ENCODE assay signal across 1 cellular context in genomic region chr16:89602273-89602951, GRCh38.
TF ChIP-seq lines count a peak whose summit lies in the region.

No MANE protein-coding gene starts in this region.

TF ChIP-seq in HEK293, 187 proteins besides CTCF, POLR2A, EP300 and RAD21 (continued from another document and continues in another):
- TF ChIP-seq ZNF692 (tag by site-specific recombination; IDR thresholded peaks at IDR 0.05) = 0 out of 2 replicates have a peak, but pooled peaks have one; percentile 21
- TF ChIP-seq ZNF747 (tag by site-specific recombination; IDR thresholded peaks at IDR 0.05) = no peak
- TF ChIP-seq ZNF292 (tag by site-specific recombination; IDR thresholded peaks at IDR 0.05; ENCODE audit: borderline replicate concordance, low read depth) = no peak
- TF ChIP-seq ZNF548 (tag by site-specific recombination; IDR thresholded peaks at IDR 0.05) = no peak
- TF ChIP-seq ZNF274 (IDR thresholded peaks at IDR 0.05; ENCODE audit: low read length) = no peak
- TF ChIP-seq ZNF274 (tag by site-specific recombination; IDR thresholded peaks at IDR 0.05; ENCODE audit: borderline replicate concordance) = no peak
- no peak for TF ChIP-seq ZNF239 (tag by site-specific recombination; IDR thresholded peaks at IDR 0.05)
- TF ChIP-seq ZNF48 (tag by site-specific recombination; IDR thresholded peaks at IDR 0.05) = no peak
- TF ChIP-seq GLI2 (tag by site-specific recombination; IDR thresholded peaks at IDR 0.05; ENCODE audit: borderline replicate concordance, low read depth) = no peak
- TF ChIP-seq ZNF157 (tag by site-specific recombination; IDR thresholded peaks at IDR 0.05) = no peak
- TF ChIP-seq HOXC10 (CRISPR knock-in tag; IDR thresholded peaks at IDR 0.05) = no peak
- TF ChIP-seq PRDM10 (tag by site-specific recombination; IDR thresholded peaks at IDR 0.05) = no peak
- TF ChIP-seq ZNF394 (tag by site-specific recombination; IDR thresholded peaks at IDR 0.05; ENCODE audit: borderline replicate concordance) = no peak; the same call in 1 of the 2 replicates
- no peak for TF ChIP-seq ZBTB44 (tag by site-specific recombination; IDR thresholded peaks at IDR 0.05)
- no peak for TF ChIP-seq ZNF701 (tag by site-specific recombination; IDR thresholded peaks at IDR 0.05)
- TF ChIP-seq ZNF391 (tag by site-specific recombination; IDR thresholded peaks at IDR 0.05; ENCODE audit: borderline replicate concordance, low read depth) = no peak
- TF ChIP-seq ZNF670 (tag by site-specific recombination; IDR thresholded peaks at IDR 0.05; ENCODE audit: low read depth) = no peak
- TF ChIP-seq ZBTB26 (tag by site-specific recombination; optimal IDR thresholded peaks at IDR 0.05) = no peak
- no peak for TF ChIP-seq HOXD13 (CRISPR knock-in tag; IDR thresholded peaks at IDR 0.05; ENCODE audit: borderline replicate concordance)
- TF ChIP-seq KLF1 (tag by site-specific recombination; IDR thresholded peaks at IDR 0.05) = no peak
- TF ChIP-seq ZNF571 (tag by site-specific recombination; IDR thresholded peaks at IDR 0.05) = no peak
- TF ChIP-seq ZNF404 (tag by site-specific recombination; IDR thresholded peaks at IDR 0.05) = no peak
- TF ChIP-seq ZFP3 (tag by site-specific recombination; IDR thresholded peaks at IDR 0.05; ENCODE audit: low read depth) = no peak
- TF ChIP-seq SETDB1 (IDR thresholded peaks at IDR 0.05; ENCODE audit: insufficient read length, low read length) = no peak
- TF ChIP-seq ZNF776 (tag by site-specific recombination; IDR thresholded peaks at IDR 0.05; ENCODE audit: borderline replicate concordance) = no peak
- TF ChIP-seq ZNF175 (tag by site-specific recombination; IDR thresholded peaks at IDR 0.05) = no peak
- TF ChIP-seq ZNF560 (tag by site-specific recombination; IDR thresholded peaks at IDR 0.05; ENCODE audit: borderline replicate concordance) = no peak
- TF ChIP-seq OSR2 (tag by site-specific recombination; IDR thresholded peaks at IDR 0.05) = 0 out of 2 replicates have a peak, but pooled peaks have one; percentile 27
- no peak for TF ChIP-seq KLF7 (tag by site-specific recombination; IDR thresholded peaks at IDR 0.05; ENCODE audit: borderline replicate concordance)
- TF ChIP-seq ZNF138 (tag by site-specific recombination; IDR thresholded peaks at IDR 0.05; ENCODE audit: borderline replicate concordance) = no peak
- no peak for TF ChIP-seq ZSCAN23 (tag by site-specific recombination; IDR thresholded peaks at IDR 0.05)
- TF ChIP-seq IKZF3 (tag by site-specific recombination; IDR thresholded peaks at IDR 0.05) = 0 out of 2 replicates have a peak, but pooled peaks have one; percentile 8
- no peak for TF ChIP-seq ZNF132 (tag by site-specific recombination; IDR thresholded peaks at IDR 0.05; ENCODE audit: borderline replicate concordance)
- TF ChIP-seq PRDM6 (tag by site-specific recombination; IDR thresholded peaks at IDR 0.05) = no peak
- no peak for TF ChIP-seq BCL11A (tag by site-specific recombination; IDR thresholded peaks at IDR 0.05; ENCODE audit: low read depth)
- no peak for TF ChIP-seq YY1 (tag by site-specific recombination; IDR thresholded peaks at IDR 0.05)
- no peak for TF ChIP-seq ZNF549 (tag by site-specific recombination; IDR thresholded peaks at IDR 0.05)
- no peak for TF ChIP-seq ZNF354C (tag by site-specific recombination; IDR thresholded peaks at IDR 0.05; ENCODE audit: borderline replicate concordance, low read depth)
- TF ChIP-seq ZNF341 (tag by site-specific recombination; IDR thresholded peaks at IDR 0.05; ENCODE audit: low read depth) = peak; percentile 96
- TF ChIP-seq ZNF513 (tag by site-specific recombination; IDR thresholded peaks at IDR 0.05) = no peak
- peak; percentile 70; the same call in 1 of the 2 replicates for TF ChIP-seq HIC1 (tag by site-specific recombination; IDR thresholded peaks at IDR 0.05)
- TF ChIP-seq ZNF580 (tag by site-specific recombination; IDR thresholded peaks at IDR 0.05) = no peak
- no peak for TF ChIP-seq TRIM28 (IDR thresholded peaks at IDR 0.05; ENCODE audit: borderline replicate concordance, low read length)
- TF ChIP-seq ZNF654 (tag by site-specific recombination; IDR thresholded peaks at IDR 0.05; ENCODE audit: low read depth) = no peak
- peak; percentile 14; the same call in 1 of the 2 replicates for TF ChIP-seq ZNF335 (tag by site-specific recombination; conservative IDR thresholded peaks at IDR 0.05)
- TF ChIP-seq ZNF24 (tag by site-specific recombination; IDR thresholded peaks at IDR 0.05) = no peak
- no peak for TF ChIP-seq ZNF449 (tag by site-specific recombination; IDR thresholded peaks at IDR 0.05)
- TF ChIP-seq ZNF76 (tag by site-specific recombination; IDR thresholded peaks at IDR 0.05; ENCODE audit: borderline replicate concordance, low read depth) = no peak
- TF ChIP-seq ZNF600 (tag by site-specific recombination; IDR thresholded peaks at IDR 0.05) = peak; percentile 67; the same call in 1 of the 2 replicates
- no peak for TF ChIP-seq ZNF514 (tag by site-specific recombination; IDR thresholded peaks at IDR 0.05)
- no peak for TF ChIP-seq ZNF18 (tag by site-specific recombination; IDR thresholded peaks at IDR 0.05)
- no peak for TF ChIP-seq ZNF473 (tag by site-specific recombination; IDR thresholded peaks at IDR 0.05)
